Comparison of ENCODE assay signal across 8 cellular contexts in genomic region chr1:212485895-212486590, GRCh38. TPM values are rescaled to one million over a fixed set of nuclear protein-coding genes. Genes with fewer than 3 reads are reported as not detected.
DNase-seq lines count a peak whose midpoint lies in the region; ATAC-seq and TF ChIP-seq lines count a peak whose summit lies in the region.

No MANE protein-coding gene starts in this region.

- TF ChIP-seq CTCF in BE2C (IDR thresholded peaks at IDR 0.05; ENCODE audit: low read depth, low read length) (no peak), colonic mucosa (IDR thresholded peaks at IDR 0.05) (no peak), A673 (conservative IDR thresholded peaks at IDR 0.05; ENCODE audit: low read depth, low read length) (no peak), coronary artery (IDR thresholded peaks at IDR 0.05) (no peak)

- intact Hi-C loops in colonic mucosa (cut with DNase I), result loop anchor here (10.0 kb wide), 1 partner anchor 69 kb away; no protein-coding TSS in a partner anchor
- intact Hi-C loops in A673 (cut with micrococcal nuclease; ENCODE audit: unreplicated experiment), result no loop called here

- H3K9me3 ChIP-seq in BE2C, result no peaks in the 10 kb centered on the region
- H3K9me3 ChIP-seq in colonic mucosa, result no peaks in the 10 kb centered on the region
- H3K9me3 ChIP-seq in A673 (ENCODE audit: low read depth, low read length, poor library complexity, severe bottlenecking), result no peaks in the 10 kb centered on the region

- CTCF ChIA-PET in A673 (lab: Charles Lee), result no interaction called here

- H3K9ac ChIP-seq in colonic mucosa (ENCODE audit: low read depth in 2 of 2, low read length in 2 of 2), result no peak overlapping the region

- ATAC-seq in HG02588 (IDR thresholded peaks at IDR 0.05; ENCODE audit: unreplicated experiment), result peak; percentile 61
- ATAC-seq in GM19351 (IDR thresholded peaks at IDR 0.05; ENCODE audit: unreplicated experiment), result no peak

- DNase-seq in BE2C (peak; percentile 74), NCI-H774 (lab: John Stamatoyannopoulos, UW) (peak; percentile 88), colonic mucosa (peak; percentile 56), mucosa of gallbladder (ENCODE audit: low spot score) (peak; percentile 59), A673 (ENCODE audit: low spot score) (no peak), coronary artery (ENCODE audit: low spot score) (no peak)

- H3K27me3 ChIP-seq in BE2C (no peaks in the 10 kb centered on the region), colonic mucosa (no peaks in the 10 kb centered on the region), A673 (replicated peaks; ENCODE audit: insufficient read depth, low read depth, low read length, poor library complexity) (no peaks in the 10 kb centered on the region)

- POLR2A ChIA-PET in A673 (lab: Charles Lee; ENCODE audit: low non-redundant PET), result no interaction called here

- no peak overlapping the region for H3K4me3 ChIP-seq in BE2C (ENCODE audit: low read depth, low read length)
- H3K4me3 ChIP-seq in colonic mucosa, result no peak overlapping the region
- H3K4me3 ChIP-seq in A673 (ENCODE audit: low read depth, low read length, poor library complexity, severe bottlenecking), result no peak overlapping the region
- no peak overlapping the region for H3K4me3 ChIP-seq in coronary artery

- peaks cover 4% of the 10 kb centered on the region for H3K4me1 ChIP-seq in BE2C
- H3K4me1 ChIP-seq in colonic mucosa, result no peaks in the 10 kb centered on the region
- no peaks in the 10 kb centered on the region for H3K4me1 ChIP-seq in A673 (ENCODE audit: insufficient read depth, low read length, poor library complexity, severe bottlenecking)

- H3K27ac ChIP-seq in colonic mucosa, result no peak overlapping the region
- H3K27ac ChIP-seq in A673 (ENCODE audit: low read depth, low read length, poor library complexity, severe bottlenecking), result no peak overlapping the region
- peak overlapping the region in 1 of 2 donors; percentile 25 for H3K27ac ChIP-seq in coronary artery

- no peaks in the 10 kb centered on the region for H3K36me3 ChIP-seq in BE2C
- H3K36me3 ChIP-seq in colonic mucosa, result no peaks in the 10 kb centered on the region
- no peaks in the 10 kb centered on the region for H3K36me3 ChIP-seq in A673 (ENCODE audit: insufficient read depth, low read length, poor library complexity, severe bottlenecking)

- BruUV-seq in A673 (replicated peaks; lab: Mats Ljungman, UMichigan), result no TSS peak

RNA-seq across cellular contexts. Expression of gene NENF, which starts 53.3 kb away (rescaled TPM):
- polyA plus RNA-seq in BE2C (2012; ENCODE audit: insufficient read depth, insufficient read length, low read depth), result 73.7 TPM
- total RNA-seq in colonic mucosa (10 to 100 TPM; 43.4 to 43.9 TPM), mucosa of gallbladder (64.3 TPM), A673 (2021) (51.0 and 59.5 TPM in 2 replicates)

Comparison
In these comparisons a context has a peak if more than half of its experiments do, and no peak if none do; other contexts are left out.
1. DNase-seq: peak in BE2C (single experiment), NCI-H774 (single experiment), colonic mucosa (single experiment) and mucosa of gallbladder (single experiment); none in A673 (single experiment) and coronary artery (single experiment).